In genomic region chr6:44298864-44299263, GRCh38 we compare ENCODE assay signal across 14 cellular contexts. TPM values are rescaled to one million over a fixed set of nuclear protein-coding genes. Genes with fewer than 3 reads are reported as not detected.
DNase-seq lines count a peak whose midpoint lies in the region; ATAC-seq, FAIRE-seq and TF ChIP-seq lines count a peak whose summit lies in the region.
"Had no signal": no experiment of that assay in that cellular context is flagged by ENCODE, and none has a peak within 500 bp of the region (broad histone marks: within the 10 kb centered on the region; RNA-seq: fewer than 3 reads in every experiment).

No MANE protein-coding gene starts in this region.

- H3K4me2 ChIP-seq in HepG2 (ENCODE audit: low read depth, low read length) = no peak overlapping the region

- ATAC-seq in HepG2 = no peak
- ATAC-seq in right lobe of liver = no peak
- ATAC-seq in naive thymus-derived CD4-positive, alpha-beta T cell = no peak
- ATAC-seq in HG02852 (IDR thresholded peaks at IDR 0.05; ENCODE audit: unreplicated experiment) = no peak
- no peak for ATAC-seq in GM21381 (IDR thresholded peaks at IDR 0.05; ENCODE audit: unreplicated experiment)
- ATAC-seq: CD8-positive, alpha-beta T cell had no signal

- H4K20me1 ChIP-seq in HepG2 (ENCODE audit: insufficient read depth, low read length) = no peaks in the 10 kb centered on the region

- TF ChIP-seq POLR2A in HepG2 (IDR thresholded peaks at IDR 0.05; ENCODE audit: insufficient read depth in 1 of 2, low read depth in 2 of 2, low read length in 2 of 2) (0 out of 4 replicates have a peak, but pooled peaks of 1 of the 2 experiments have one; percentile 34), right lobe of liver (IDR thresholded peaks at IDR 0.05) (no peak)

- no peak for FAIRE-seq in HepG2 (lab: Jason Lieb, UNC)
- FAIRE-seq: H54 had no signal

- H3K79me2 ChIP-seq in HepG2 (ENCODE audit: insufficient read depth, low read length) = no peaks in the 10 kb centered on the region

- H2AFZ ChIP-seq in HepG2 (ENCODE audit: low read length) = no peak overlapping the region

- H3K27ac ChIP-seq in HepG2 (ENCODE audit: extremely low read length, insufficient read depth, low read length) (no peak overlapping the region), right lobe of liver (no peak overlapping the region)
- H3K27ac ChIP-seq in naive thymus-derived CD4-positive, alpha-beta T cell (ENCODE audit: low read depth, low read length) = no peak overlapping the region

- H3K27me3 Mint-ChIP-seq in activated naive CD8-positive, alpha-beta T cell treated with anti-CD3 and anti-CD28 coated beads for 36 hours = peaks cover 38% of the 10 kb centered on the region
- H3K27me3 Mint-ChIP-seq in naive thymus-derived CD4-positive, alpha-beta T cell = peaks cover 17 to 40% (median 31%) of the 10 kb centered on the region in 5 donors

- BruUV-seq in HepG2 (replicated peaks; lab: Mats Ljungman, UMichigan) = TSS peak; percentile 42

- no peak for TF ChIP-seq EP300 in HepG2 (IDR thresholded peaks at IDR 0.05; ENCODE audit: low read depth in 2 of 2, low read length in 2 of 2)
- TF ChIP-seq EP300 in HepG2 (CRISPR knock-in tag; IDR thresholded peaks at IDR 0.05; ENCODE audit: borderline replicate concordance) = no peak

- peak overlapping the region; percentile 3 for H3K27ac Mint-ChIP-seq in activated naive CD8-positive, alpha-beta T cell treated with anti-CD3 and anti-CD28 coated beads for 36 hours
- H3K27ac Mint-ChIP-seq in naive thymus-derived CD4-positive, alpha-beta T cell = peak overlapping the region in 2 of 9 donors; percentile 33 to 47
- H3K27ac Mint-ChIP-seq: CD8-positive, alpha-beta T cell had no signal

- H3K4me1 ChIP-seq in HepG2 (ENCODE audit: insufficient read depth, low read length) = no peaks in the 10 kb centered on the region
- H3K4me1 ChIP-seq in right lobe of liver = peaks cover 0 to 13% (median 5%) of the 10 kb centered on the region in 4 donors
- H3K4me1 ChIP-seq in naive thymus-derived CD4-positive, alpha-beta T cell (ENCODE audit: control insufficient read depth in 2 of 2, insufficient read depth in 2 of 2, low read length in 2 of 2) = peaks cover 0 to 11% of the 10 kb centered on the region in 2 donors

- CTCF ChIA-PET in HepG2 (lab: Yijun Ruan, JAX; ENCODE audit: low intra/inter-chr PET ratio, low total read pairs) = no interaction called here
- CTCF ChIA-PET in naive thymus-derived CD4-positive, alpha-beta T cell (lab: Charles Lee) = interaction anchor here (0.6 to 0.7 kb wide), 2 partner anchors 14 to 691 kb away, joined by 3 to 4 read pairs; partner anchors contain the start of gene AARS2

- H3K4me3 ChIP-seq in HepG2 (replicated peaks in 1 of 3; ENCODE audit: insufficient read depth in 1 of 3, low read depth in 2 of 3, low read length in 3 of 3) (no peak overlapping the region), right lobe of liver (no peak overlapping the region)
- H3K4me3 ChIP-seq in naive thymus-derived CD4-positive, alpha-beta T cell (ENCODE audit: low read length) = no peak overlapping the region

- H3K27me3 ChIP-seq in HepG2 (ENCODE audit: control insufficient read depth in 1 of 2, insufficient read depth in 2 of 2, low read length in 2 of 2) (peaks cover 0 to 8% of the 10 kb centered on the region in 2 experiments; a peak in 1 of 5 replicates), right lobe of liver (peaks cover 0 to 14% of the 10 kb centered on the region in 2 donors)
- peaks cover 0 to 13% of the 10 kb centered on the region in 2 donors for H3K27me3 ChIP-seq in naive thymus-derived CD4-positive, alpha-beta T cell (ENCODE audit: control insufficient read depth in 2 of 2, insufficient read depth in 2 of 2, low read length in 2 of 2)

- in situ Hi-C loops in HepG2 (cut with HindIII; ENCODE audit: extremely low pct_ligation_motif_present, low pct_unique_long_range_greater_than_20kb) = no loop called here

- peaks cover 25 to 28% of the 10 kb centered on the region in 2 experiments; a peak in 4 of 5 replicates for H3K36me3 ChIP-seq in HepG2 (replicated peaks in 1 of 2; ENCODE audit: control insufficient read depth in 1 of 2, insufficient read depth in 2 of 2, low read length in 2 of 2)
- H3K36me3 ChIP-seq in right lobe of liver = peaks cover 0 to 13% (median 3%) of the 10 kb centered on the region in 4 donors
- H3K36me3 ChIP-seq in naive thymus-derived CD4-positive, alpha-beta T cell (ENCODE audit: control insufficient read depth in 2 of 3, insufficient read depth in 3 of 3, low read length in 3 of 3) = peaks cover 0 to 38% (median 0%) of the 10 kb centered on the region in 3 experiments

- intact Hi-C loops in HepG2 (cut with micrococcal nuclease; ENCODE audit: unreplicated experiment) = no loop called here
- intact Hi-C loops in right lobe of liver (cut with DNase I) = no loop called here
- intact Hi-C loops in naive thymus-derived CD4-positive, alpha-beta T cell (cut with micrococcal nuclease) = no loop called here

- no peaks in the 10 kb centered on the region for H3K9me3 Mint-ChIP-seq in activated naive CD8-positive, alpha-beta T cell treated with anti-CD3 and anti-CD28 coated beads for 36 hours
- H3K9me3 Mint-ChIP-seq in naive thymus-derived CD4-positive, alpha-beta T cell = no peaks in the 10 kb centered on the region
- H3K9me3 Mint-ChIP-seq: CD8-positive, alpha-beta T cell had no signal

- no peak for DNase-seq in HepG2 (ENCODE audit: low spot score)
- DNase-seq in right lobe of liver = no peak
- no peak for DNase-seq in activated naive CD8-positive, alpha-beta T cell treated with anti-CD3 and anti-CD28 coated beads for 36 hours
- no peak for DNase-seq in naive thymus-derived CD4-positive, alpha-beta T cell
- no peak for DNase-seq in SKM-1 treated with dmso at 0.1 percent for 144 hours (lab: John Stamatoyannopoulos, UW; ENCODE audit: unreplicated experiment)
- DNase-seq: CD8-positive, alpha-beta T cell; NCI-H1417 treated with DMSO at 0.1 percent for 48 hours; NCI-H2029; NCI-H524 treated with DMSO at 0.1 percent for 48 hours had no signal

- no peak for TF ChIP-seq CTCF in HepG2 (CRISPR knock-in tag; IDR thresholded peaks at IDR 0.05)
- no peak for TF ChIP-seq CTCF in right lobe of liver (IDR thresholded peaks at IDR 0.05)

- no peak for TF ChIP-seq RAD21 in HepG2 (CRISPR knock-in tag; IDR thresholded peaks at IDR 0.05)

- POLR2A ChIA-PET in HepG2 (lab: Yijun Ruan, JAX) = interaction anchor here (0.7 to 2.0 kb wide), 4 partner anchors 14 to 177 kb away, joined by 3 to 5 read pairs (median 4); partner anchors contain the start of gene AARS2
- POLR2A ChIA-PET in naive thymus-derived CD4-positive, alpha-beta T cell (lab: Charles Lee) = interaction anchor here (1.6 kb wide), 1 partner anchor 11 kb away, joined by 7 read pairs; no protein-coding TSS in a partner anchor

- peaks cover 18% of the 10 kb centered on the region for H3K36me3 Mint-ChIP-seq in activated naive CD8-positive, alpha-beta T cell treated with anti-CD3 and anti-CD28 coated beads for 36 hours
- H3K36me3 Mint-ChIP-seq in naive thymus-derived CD4-positive, alpha-beta T cell = peaks cover 5 to 23% (median 10%) of the 10 kb centered on the region in 5 donors

- 83% methylated on average over 3 of the region's 3 CpGs for WGBS in HepG2 (ENCODE audit: low lambda C conversion rate)
- 57% methylated on average over 2 of the region's 3 CpGs for WGBS in right lobe of liver (ENCODE audit: insufficient coverage, low coverage, low lambda C conversion rate, missing lambda C conversion rate)

- H3K9me3 ChIP-seq in HepG2 (ENCODE audit: low read length) = no peaks in the 10 kb centered on the region
- no peaks in the 10 kb centered on the region for H3K9me3 ChIP-seq in right lobe of liver
- no peaks in the 10 kb centered on the region for H3K9me3 ChIP-seq in naive thymus-derived CD4-positive, alpha-beta T cell (ENCODE audit: control insufficient read depth in 2 of 3, low read length in 3 of 3)

- peaks cover 6% of the 10 kb centered on the region for H3K4me1 Mint-ChIP-seq in activated naive CD8-positive, alpha-beta T cell treated with anti-CD3 and anti-CD28 coated beads for 36 hours
- H3K4me1 Mint-ChIP-seq in naive thymus-derived CD4-positive, alpha-beta T cell = peaks cover 4 to 18% (median 7%) of the 10 kb centered on the region in 7 donors

- no peak overlapping the region for H3K4me3 Mint-ChIP-seq in activated naive CD8-positive, alpha-beta T cell treated with anti-CD3 and anti-CD28 coated beads for 36 hours
- H3K4me3 Mint-ChIP-seq in naive thymus-derived CD4-positive, alpha-beta T cell = peak overlapping the region in 8 of 10 donors; percentile 6 to 49 (median 28)

- no peak overlapping the region for H3K9ac ChIP-seq in HepG2 (ENCODE audit: insufficient read depth, low read depth, low read length)

RNA-seq across cellular contexts. Expression of gene AARS2, which starts 14.3 kb away (rescaled TPM):
- total RNA-seq in HepG2 (2016; rRNA removed; fragmentation: Illumina TruSeq; extraction: Trizol) (13.7 and 24.1 TPM in 2 replicates), right lobe of liver (1 to 10 TPM; 5.5 to 9.8 (median 7.0) TPM)
- 6.5 and 8.6 TPM in 2 replicates for total RNA-seq in HepG2 (2016; cell fraction: cytosol; rRNA removed; fragmentation: Illumina TruSeq; extraction: Trizol; ENCODE audit: low read depth)
- total RNA-seq in HepG2 (2016; cell fraction: insoluble cytoplasmic fraction; rRNA removed; fragmentation: Illumina TruSeq; extraction: Trizol) = 10.9 and 25.7 TPM in 2 replicates
- total RNA-seq in HepG2 (2016; cell fraction: membrane; rRNA removed; fragmentation: Illumina TruSeq; extraction: Trizol) = 4.5 and 4.6 TPM in 2 replicates
- total RNA-seq in HepG2 (2016; cell fraction: nucleus; rRNA removed; fragmentation: Illumina TruSeq; extraction: Trizol) = 23.2 and 25.2 TPM in 2 replicates
- 7.5 and 8.3 TPM in 2 replicates for polyA plus RNA-seq in HepG2 (2011; rRNA removed)
- polyA plus RNA-seq in HepG2 (2011; cell fraction: cytosol; rRNA removed) = 4.3 and 6.6 TPM in 2 replicates
- 17.7 and 21.8 TPM in 2 replicates for polyA plus RNA-seq in HepG2 (2011; cell fraction: nucleus; rRNA removed)
- 4.8 and 6.1 TPM in 2 replicates for polyA plus RNA-seq in HepG2 (2012)
- polyA plus RNA-seq in HepG2 (2016; cell fraction: cytosol; fragmentation: Illumina TruSeq; extraction: Trizol; ENCODE audit: low read depth) = 0.89 and 0.94 TPM in 2 replicates
- polyA plus RNA-seq in HepG2 (2016; cell fraction: insoluble cytoplasmic fraction; fragmentation: Illumina TruSeq; extraction: Trizol; ENCODE audit: low read depth) = 7.2 and 9.1 TPM in 2 replicates
- 1.7 and 1.8 TPM in 2 replicates for polyA plus RNA-seq in HepG2 (2016; cell fraction: membrane; fragmentation: Illumina TruSeq; extraction: Trizol; ENCODE audit: low read depth)
- polyA plus RNA-seq in HepG2 (2016; cell fraction: nucleus; fragmentation: Illumina TruSeq; extraction: Trizol; ENCODE audit: insufficient read depth, low read depth) = 27.7 and 30.3 TPM in 2 replicates
- 19.5 and 27.4 TPM in 2 replicates for polyA minus RNA-seq in HepG2 (2011; rRNA and poly(A)+ RNA removed; ENCODE audit: low replicate concordance)
- polyA minus RNA-seq in HepG2 (2011; cell fraction: cytosol; rRNA and poly(A)+ RNA removed) = 5.3 and 5.6 TPM in 2 replicates
- polyA minus RNA-seq in HepG2 (2011; cell fraction: nucleus; rRNA and poly(A)+ RNA removed) = 24.0 and 26.8 TPM in 2 replicates
- total RNA-seq in activated naive CD8-positive, alpha-beta T cell treated with anti-CD3 and anti-CD28 coated beads for 36 hours = 10 to 100 TPM; 20.5 to 22.0 TPM
- 10 to 100 TPM; 13.5 to 29.8 (median 20.9) TPM for total RNA-seq in naive thymus-derived CD4-positive, alpha-beta T cell
- polyA plus RNA-seq in naive thymus-derived CD4-positive, alpha-beta T cell = 10 to 100 TPM in 1 of 2 donors, 1 to 10 TPM in 1; 8.9 to 13.1 TPM

RNA-seq across cellular contexts. Expression of gene TMEM151B, which starts 28.6 kb away (rescaled TPM):
- total RNA-seq in HepG2 (2016; rRNA removed; fragmentation: Illumina TruSeq; extraction: Trizol) (not detected in 2 replicates), right lobe of liver (not detected)
- total RNA-seq in HepG2 (2016; cell fraction: cytosol; rRNA removed; fragmentation: Illumina TruSeq; extraction: Trizol; ENCODE audit: low read depth) = not detected in 2 replicates
- 0.06 TPM in 1 of 2 replicates, not detected in the other for total RNA-seq in HepG2 (2016; cell fraction: insoluble cytoplasmic fraction; rRNA removed; fragmentation: Illumina TruSeq; extraction: Trizol)
- not detected in 2 replicates for total RNA-seq in HepG2 (2016; cell fraction: membrane; rRNA removed; fragmentation: Illumina TruSeq; extraction: Trizol)
- total RNA-seq in HepG2 (2016; cell fraction: nucleus; rRNA removed; fragmentation: Illumina TruSeq; extraction: Trizol) = not detected in 2 replicates
- 0.01 TPM in 1 of 2 replicates, not detected in the other for polyA plus RNA-seq in HepG2 (2011; rRNA removed)
- polyA plus RNA-seq in HepG2 (2011; cell fraction: cytosol; rRNA removed) = 0.01 TPM in 1 of 2 replicates, not detected in the other
- polyA plus RNA-seq in HepG2 (2011; cell fraction: nucleus; rRNA removed) = 0.02 TPM in 1 of 2 replicates, not detected in the other
- polyA plus RNA-seq in HepG2 (2012) = 0.19 TPM in 2 replicates
- not detected in 2 replicates for polyA plus RNA-seq in HepG2 (2016; cell fraction: cytosol; fragmentation: Illumina TruSeq; extraction: Trizol; ENCODE audit: low read depth)
- polyA plus RNA-seq in HepG2 (2016; cell fraction: insoluble cytoplasmic fraction; fragmentation: Illumina TruSeq; extraction: Trizol; ENCODE audit: low read depth) = not detected in 2 replicates
- not detected in 2 replicates for polyA plus RNA-seq in HepG2 (2016; cell fraction: membrane; fragmentation: Illumina TruSeq; extraction: Trizol; ENCODE audit: low read depth)
- polyA plus RNA-seq in HepG2 (2016; cell fraction: nucleus; fragmentation: Illumina TruSeq; extraction: Trizol; ENCODE audit: insufficient read depth, low read depth) = not detected in 2 replicates
- polyA minus RNA-seq in HepG2 (2011; rRNA and poly(A)+ RNA removed; ENCODE audit: low replicate concordance) = not detected in 2 replicates
- not detected in 2 replicates for polyA minus RNA-seq in HepG2 (2011; cell fraction: cytosol; rRNA and poly(A)+ RNA removed)
- not detected in 2 replicates for polyA minus RNA-seq in HepG2 (2011; cell fraction: nucleus; rRNA and poly(A)+ RNA removed)
- total RNA-seq in activated naive CD8-positive, alpha-beta T cell treated with anti-CD3 and anti-CD28 coated beads for 36 hours = not detected
- not detected for total RNA-seq in naive thymus-derived CD4-positive, alpha-beta T cell
- polyA plus RNA-seq in naive thymus-derived CD4-positive, alpha-beta T cell = under 1 TPM in 1 of 2 donors, not detected in 1; 0.22 TPM
- total RNA-seq: CD8-positive, alpha-beta T cell; LHCN-M2 had no signal

RNA-seq across cellular contexts. Expression of gene NFKBIE, which starts 33.5 kb away (rescaled TPM):
- total RNA-seq in HepG2 (2016; rRNA removed; fragmentation: Illumina TruSeq; extraction: Trizol) (14.5 and 15.0 TPM in 2 replicates), right lobe of liver (10 to 100 TPM in 3 of 6 experiments, 1 to 10 TPM in 3; 2.5 to 30.2 (median 10.8) TPM)
- total RNA-seq in HepG2 (2016; cell fraction: cytosol; rRNA removed; fragmentation: Illumina TruSeq; extraction: Trizol; ENCODE audit: low read depth) = 5.3 and 5.4 TPM in 2 replicates
- 15.7 and 16.3 TPM in 2 replicates for total RNA-seq in HepG2 (2016; cell fraction: insoluble cytoplasmic fraction; rRNA removed; fragmentation: Illumina TruSeq; extraction: Trizol)
- 10.7 and 10.8 TPM in 2 replicates for total RNA-seq in HepG2 (2016; cell fraction: membrane; rRNA removed; fragmentation: Illumina TruSeq; extraction: Trizol)
- total RNA-seq in HepG2 (2016; cell fraction: nucleus; rRNA removed; fragmentation: Illumina TruSeq; extraction: Trizol) = 8.5 and 11.8 TPM in 2 replicates
- 6.7 and 8.5 TPM in 2 replicates for polyA plus RNA-seq in HepG2 (2011; rRNA removed)
- 7.7 and 9.3 TPM in 2 replicates for polyA plus RNA-seq in HepG2 (2011; cell fraction: cytosol; rRNA removed)
- 11.7 and 15.6 TPM in 2 replicates for polyA plus RNA-seq in HepG2 (2011; cell fraction: nucleus; rRNA removed)
- polyA plus RNA-seq in HepG2 (2012) = 7.1 TPM in 2 replicates
- 3.3 and 4.0 TPM in 2 replicates for polyA plus RNA-seq in HepG2 (2016; cell fraction: cytosol; fragmentation: Illumina TruSeq; extraction: Trizol; ENCODE audit: low read depth)
- 14.6 and 14.8 TPM in 2 replicates for polyA plus RNA-seq in HepG2 (2016; cell fraction: insoluble cytoplasmic fraction; fragmentation: Illumina TruSeq; extraction: Trizol; ENCODE audit: low read depth)
- polyA plus RNA-seq in HepG2 (2016; cell fraction: membrane; fragmentation: Illumina TruSeq; extraction: Trizol; ENCODE audit: low read depth) = 5.7 and 7.3 TPM in 2 replicates
- 14.2 and 16.3 TPM in 2 replicates for polyA plus RNA-seq in HepG2 (2016; cell fraction: nucleus; fragmentation: Illumina TruSeq; extraction: Trizol; ENCODE audit: insufficient read depth, low read depth)
- polyA minus RNA-seq in HepG2 (2011; rRNA and poly(A)+ RNA removed; ENCODE audit: low replicate concordance) = 3.3 and 10.9 TPM in 2 replicates
- polyA minus RNA-seq in HepG2 (2011; cell fraction: cytosol; rRNA and poly(A)+ RNA removed) = 4.6 and 6.2 TPM in 2 replicates
- polyA minus RNA-seq in HepG2 (2011; cell fraction: nucleus; rRNA and poly(A)+ RNA removed) = 4.5 and 8.3 TPM in 2 replicates
- total RNA-seq in activated naive CD8-positive, alpha-beta T cell treated with anti-CD3 and anti-CD28 coated beads for 36 hours = 10 to 100 TPM; 22.7 to 24.8 TPM
- total RNA-seq in naive thymus-derived CD4-positive, alpha-beta T cell = 10 to 100 TPM in 4 of 5 experiments, 1 to 10 TPM in 1; 8.3 to 53.4 (median 29.4) TPM
- 1 to 10 TPM; 2.3 to 4.9 TPM for polyA plus RNA-seq in naive thymus-derived CD4-positive, alpha-beta T cell

RNA-seq across cellular contexts. Expression of gene SLC35B2, which starts 41.5 kb away (rescaled TPM):
- total RNA-seq in HepG2 (2016; rRNA removed; fragmentation: Illumina TruSeq; extraction: Trizol) (34.9 and 61.1 TPM in 2 replicates), right lobe of liver (10 to 100 TPM; 15.1 to 29.0 (median 20.9) TPM)
- 21.2 and 24.1 TPM in 2 replicates for total RNA-seq in HepG2 (2016; cell fraction: cytosol; rRNA removed; fragmentation: Illumina TruSeq; extraction: Trizol; ENCODE audit: low read depth)
- 35.1 and 62.8 TPM in 2 replicates for total RNA-seq in HepG2 (2016; cell fraction: insoluble cytoplasmic fraction; rRNA removed; fragmentation: Illumina TruSeq; extraction: Trizol)
- 44.9 and 53.8 TPM in 2 replicates for total RNA-seq in HepG2 (2016; cell fraction: membrane; rRNA removed; fragmentation: Illumina TruSeq; extraction: Trizol)
- total RNA-seq in HepG2 (2016; cell fraction: nucleus; rRNA removed; fragmentation: Illumina TruSeq; extraction: Trizol) = 56.1 and 63.9 TPM in 2 replicates
- 148 and 168 TPM in 2 replicates for polyA plus RNA-seq in HepG2 (2011; rRNA removed)
- polyA plus RNA-seq in HepG2 (2011; cell fraction: cytosol; rRNA removed) = 139 and 176 TPM in 2 replicates
- 99.4 and 112 TPM in 2 replicates for polyA plus RNA-seq in HepG2 (2011; cell fraction: nucleus; rRNA removed)
- polyA plus RNA-seq in HepG2 (2012) = 54.8 and 61.1 TPM in 2 replicates
- polyA plus RNA-seq in HepG2 (2016; cell fraction: cytosol; fragmentation: Illumina TruSeq; extraction: Trizol; ENCODE audit: low read depth) = 26.8 and 34.1 TPM in 2 replicates
- 41.4 and 43.9 TPM in 2 replicates for polyA plus RNA-seq in HepG2 (2016; cell fraction: insoluble cytoplasmic fraction; fragmentation: Illumina TruSeq; extraction: Trizol; ENCODE audit: low read depth)
- polyA plus RNA-seq in HepG2 (2016; cell fraction: membrane; fragmentation: Illumina TruSeq; extraction: Trizol; ENCODE audit: low read depth) = 45.2 and 53.5 TPM in 2 replicates
- 95.9 and 97.5 TPM in 2 replicates for polyA plus RNA-seq in HepG2 (2016; cell fraction: nucleus; fragmentation: Illumina TruSeq; extraction: Trizol; ENCODE audit: insufficient read depth, low read depth)
- 148 and 221 TPM in 2 replicates for polyA minus RNA-seq in HepG2 (2011; rRNA and poly(A)+ RNA removed; ENCODE audit: low replicate concordance)
- polyA minus RNA-seq in HepG2 (2011; cell fraction: cytosol; rRNA and poly(A)+ RNA removed) = 47.0 and 47.4 TPM in 2 replicates
- polyA minus RNA-seq in HepG2 (2011; cell fraction: nucleus; rRNA and poly(A)+ RNA removed) = 26.1 and 26.9 TPM in 2 replicates
- 10 to 100 TPM; 22.8 to 24.9 TPM for total RNA-seq in activated naive CD8-positive, alpha-beta T cell treated with anti-CD3 and anti-CD28 coated beads for 36 hours
- total RNA-seq in naive thymus-derived CD4-positive, alpha-beta T cell = 10 to 100 TPM in 4 of 5 experiments, 1 to 10 TPM in 1; 10.0 to 32.1 (median 17.6) TPM
- 10 to 100 TPM; 24.5 to 41.7 TPM for polyA plus RNA-seq in naive thymus-derived CD4-positive, alpha-beta T cell

RNA-seq across cellular contexts. Expression of gene SPATS1, which starts 43.6 kb away (rescaled TPM):
- not detected in 2 replicates for total RNA-seq in HepG2 (2016; rRNA removed; fragmentation: Illumina TruSeq; extraction: Trizol)
- not detected in 2 replicates for total RNA-seq in HepG2 (2016; cell fraction: cytosol; rRNA removed; fragmentation: Illumina TruSeq; extraction: Trizol; ENCODE audit: low read depth)
- not detected in 2 replicates for total RNA-seq in HepG2 (2016; cell fraction: insoluble cytoplasmic fraction; rRNA removed; fragmentation: Illumina TruSeq; extraction: Trizol)
- not detected in 2 replicates for total RNA-seq in HepG2 (2016; cell fraction: membrane; rRNA removed; fragmentation: Illumina TruSeq; extraction: Trizol)
- not detected in 2 replicates for total RNA-seq in HepG2 (2016; cell fraction: nucleus; rRNA removed; fragmentation: Illumina TruSeq; extraction: Trizol)
- not detected in 2 replicates for polyA plus RNA-seq in HepG2 (2011; rRNA removed)
- not detected in 2 replicates for polyA plus RNA-seq in HepG2 (2011; cell fraction: cytosol; rRNA removed)
- not detected in 2 replicates for polyA plus RNA-seq in HepG2 (2011; cell fraction: nucleus; rRNA removed)
- not detected in 2 replicates for polyA plus RNA-seq in HepG2 (2012)
- not detected in 2 replicates for polyA plus RNA-seq in HepG2 (2016; cell fraction: cytosol; fragmentation: Illumina TruSeq; extraction: Trizol; ENCODE audit: low read depth)
- not detected in 2 replicates for polyA plus RNA-seq in HepG2 (2016; cell fraction: insoluble cytoplasmic fraction; fragmentation: Illumina TruSeq; extraction: Trizol; ENCODE audit: low read depth)
- not detected in 2 replicates for polyA plus RNA-seq in HepG2 (2016; cell fraction: membrane; fragmentation: Illumina TruSeq; extraction: Trizol; ENCODE audit: low read depth)
- not detected in 2 replicates for polyA plus RNA-seq in HepG2 (2016; cell fraction: nucleus; fragmentation: Illumina TruSeq; extraction: Trizol; ENCODE audit: insufficient read depth, low read depth)
- polyA minus RNA-seq in HepG2 (2011; rRNA and poly(A)+ RNA removed; ENCODE audit: low replicate concordance) = not detected in 2 replicates
- not detected in 2 replicates for polyA minus RNA-seq in HepG2 (2011; cell fraction: cytosol; rRNA and poly(A)+ RNA removed)
- polyA minus RNA-seq in HepG2 (2011; cell fraction: nucleus; rRNA and poly(A)+ RNA removed) = not detected in 2 replicates
- not detected for total RNA-seq in right lobe of liver
- total RNA-seq in activated naive CD8-positive, alpha-beta T cell treated with anti-CD3 and anti-CD28 coated beads for 36 hours = not detected
- total RNA-seq in naive thymus-derived CD4-positive, alpha-beta T cell = not detected
- polyA plus RNA-seq in naive thymus-derived CD4-positive, alpha-beta T cell = not detected
- total RNA-seq: CD8-positive, alpha-beta T cell; Daoy; LHCN-M2 had no signal
